Comparison of ENCODE assay signal across 1 cellular context in the genomic region with DNA sequence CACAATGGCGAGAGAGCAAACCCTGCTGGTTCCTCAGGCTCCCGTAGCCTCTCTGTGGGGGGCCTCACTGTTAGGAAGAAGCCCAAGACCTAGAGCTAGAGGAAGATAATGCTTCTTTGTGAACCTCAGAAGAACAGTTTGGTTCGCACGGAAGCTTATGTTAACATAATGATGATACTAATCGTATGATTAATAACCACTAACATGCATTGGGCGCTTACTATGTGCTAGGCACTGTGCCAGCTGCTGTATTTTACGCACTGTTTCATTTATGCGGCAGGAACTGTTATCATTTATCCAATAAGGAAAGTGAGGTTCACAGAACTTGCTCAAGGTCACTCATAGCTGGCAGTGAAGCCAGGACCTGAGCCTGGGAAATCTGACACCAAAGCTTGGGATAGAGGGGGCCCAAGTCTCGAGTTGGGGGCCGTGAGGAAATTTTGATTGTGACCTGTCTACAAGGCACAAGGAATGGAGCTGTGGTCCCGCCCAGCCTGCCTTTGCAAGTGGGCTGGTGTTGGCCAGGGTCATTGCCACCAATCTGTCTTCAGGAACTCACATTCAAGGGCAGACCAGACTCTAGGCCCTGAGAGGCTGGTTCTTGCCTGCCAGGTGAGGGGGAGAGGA.
TF ChIP-seq lines count a peak whose summit lies in the region.

No MANE protein-coding gene starts in this region.

TF ChIP-seq in IMR-90, 13 proteins besides CTCF, POLR2A, EP300 and RAD21:
- TF ChIP-seq RFX5 (IDR thresholded peaks at IDR 0.05; ENCODE audit: low read depth, low read length), result no peak
- no peak for TF ChIP-seq NFE2L2 (IDR thresholded peaks at IDR 0.05; ENCODE audit: low read depth, low read length)
- TF ChIP-seq, protein P1, sequence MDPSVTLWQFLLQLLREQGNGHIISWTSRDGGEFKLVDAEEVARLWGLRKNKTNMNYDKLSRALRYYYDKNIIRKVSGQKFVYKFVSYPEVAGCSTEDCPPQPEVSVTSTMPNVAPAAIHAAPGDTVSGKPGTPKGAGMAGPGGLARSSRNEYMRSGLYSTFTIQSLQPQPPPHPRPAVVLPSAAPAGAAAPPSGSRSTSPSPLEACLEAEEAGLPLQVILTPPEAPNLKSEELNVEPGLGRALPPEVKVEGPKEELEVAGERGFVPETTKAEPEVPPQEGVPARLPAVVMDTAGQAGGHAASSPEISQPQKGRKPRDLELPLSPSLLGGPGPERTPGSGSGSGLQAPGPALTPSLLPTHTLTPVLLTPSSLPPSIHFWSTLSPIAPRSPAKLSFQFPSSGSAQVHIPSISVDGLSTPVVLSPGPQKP (IDR thresholded peaks at IDR 0.05; ENCODE audit: borderline replicate concordance, low read depth, low read length), result no peak
- TF ChIP-seq MAFK (IDR thresholded peaks at IDR 0.05; ENCODE audit: low read depth, low read length), result no peak
- no peak; the same call in 1 of the 2 replicates for TF ChIP-seq SMC3 (IDR thresholded peaks at IDR 0.05; ENCODE audit: low read depth, low read length)
- no peak for TF ChIP-seq BHLHE40 (IDR thresholded peaks at IDR 0.05; ENCODE audit: low read depth, low read length)
- no peak for TF ChIP-seq MXI1 (IDR thresholded peaks at IDR 0.05; ENCODE audit: borderline replicate concordance, low read depth, low read length)
- TF ChIP-seq CEBPB (IDR thresholded peaks at IDR 0.05; ENCODE audit: low read depth, low read length), result peak; percentile 54; the same call in 1 of the 2 replicates
- peak; percentile 55 for TF ChIP-seq RCOR1 (IDR thresholded peaks at IDR 0.05; ENCODE audit: insufficient replicate concordance, low read length)
- TF ChIP-seq MAZ (IDR thresholded peaks at IDR 0.05; ENCODE audit: borderline replicate concordance, low read depth, low read length), result peak; percentile 60; the same call in 1 of the 2 replicates
- TF ChIP-seq FOS (IDR thresholded peaks at IDR 0.05; ENCODE audit: low read depth, low read length), result peak; percentile 43; the same call in 1 of the 2 replicates
- TF ChIP-seq, protein P2, sequence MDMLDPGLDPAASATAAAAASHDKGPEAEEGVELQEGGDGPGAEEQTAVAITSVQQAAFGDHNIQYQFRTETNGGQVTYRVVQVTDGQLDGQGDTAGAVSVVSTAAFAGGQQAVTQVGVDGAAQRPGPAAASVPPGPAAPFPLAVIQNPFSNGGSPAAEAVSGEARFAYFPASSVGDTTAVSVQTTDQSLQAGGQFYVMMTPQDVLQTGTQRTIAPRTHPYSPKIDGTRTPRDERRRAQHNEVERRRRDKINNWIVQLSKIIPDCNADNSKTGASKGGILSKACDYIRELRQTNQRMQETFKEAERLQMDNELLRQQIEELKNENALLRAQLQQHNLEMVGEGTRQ (IDR thresholded peaks at IDR 0.05; ENCODE audit: low read depth, low read length), result no peak
- TF ChIP-seq CHD1 (IDR thresholded peaks at IDR 0.05; ENCODE audit: low read depth, low read length), result no peak
